Comparison of ENCODE assay signal across 8 cellular contexts in genomic region chr2:221573430-221574230, GRCh38. TPM values are rescaled to one million over a fixed set of nuclear protein-coding genes. Genes with fewer than 3 reads are reported as not detected.
A peak's percentile ranks its signal among the peaks of the same experiment; 100 is the strongest.
DNase-seq lines count a peak whose midpoint lies in the region; ATAC-seq and TF ChIP-seq lines count a peak whose summit lies in the region.

No MANE protein-coding gene starts in this region.

- whole genome bisulfite sequencing in gastroesophageal sphincter (ENCODE audit: low coverage in 1 of 2), 2 donors: 0 to 4% methylated on average over 9 to 12 of the region's 63 CpGs

- ATAC-seq in gastroesophageal sphincter: peak; percentile 76

- TF ChIP-seq POLR2A in gastroesophageal sphincter (IDR thresholded peaks at IDR 0.05): no peak

- H3K27me3 ChIP-seq in gastroesophageal sphincter: peaks cover 26% of the 10 kb centered on the region
- H3K27me3 ChIP-seq in neutrophil: peaks cover 100% of the 10 kb centered on the region

- H3K9me3 ChIP-seq in gastroesophageal sphincter (no peaks in the 10 kb centered on the region), neutrophil (no peaks in the 10 kb centered on the region)

- H3K36me3 ChIP-seq in gastroesophageal sphincter (no peaks in the 10 kb centered on the region), neutrophil (no peaks in the 10 kb centered on the region)

- peaks cover 0 to 53% (median 9%) of the 10 kb centered on the region in 3 donors for H3K4me1 ChIP-seq in gastroesophageal sphincter
- peaks cover 33 to 37% of the 10 kb centered on the region in 2 experiments for H3K4me1 ChIP-seq in neutrophil (ENCODE audit: control insufficient read depth in 1 of 2, insufficient read depth in 1 of 2, low read depth in 1 of 2, low read length in 1 of 2)

- TF ChIP-seq CTCF in gastroesophageal sphincter (IDR thresholded peaks at IDR 0.05) (peak; percentile 98 to 99 (median 99)), neutrophil (IDR thresholded peaks at IDR 0.05) (peak; percentile 93)

- DNase-seq in EL: peak; percentile 85
- DNase-seq in GOT3 (lab: John Stamatoyannopoulos, UW): peak; percentile 42
- peak; percentile 76 for DNase-seq in LHCN-M2 (ENCODE audit: low read depth)
- DNase-seq in SHP77 treated with DMSO at 0.1 percent for 48 hours (lab: John Stamatoyannopoulos, UW): peak; percentile 73
- DNase-seq in activated naive CD4-positive, alpha-beta T cell treated with Interleukin-2 at 50 U/mL for 16 hours: peak; percentile 84
- peak; percentile 11 to 92 (median 78) for DNase-seq in substantia nigra (lab: John Stamatoyannopoulos, UW)

- no peak for TF ChIP-seq EP300 in gastroesophageal sphincter (IDR thresholded peaks at IDR 0.05)

- peak overlapping the region; percentile 39 to 88 (median 86) for H3K27ac ChIP-seq in gastroesophageal sphincter
- H3K27ac ChIP-seq in neutrophil: peak overlapping the region; percentile 61
- H3K27ac ChIP-seq in substantia nigra (ENCODE audit: low read depth, low read length, poor library complexity, severe bottlenecking): peak overlapping the region; percentile 36

- H3K4me3 ChIP-seq in gastroesophageal sphincter: peak overlapping the region; percentile 62 to 72
- H3K4me3 ChIP-seq in neutrophil (ENCODE audit: low read depth in 1 of 2, low read length in 1 of 2): peak overlapping the region; percentile 57 to 70

RNA-seq across cellular contexts. Expression of gene EPHA4, which starts 1.5 kb away (rescaled TPM):
- total RNA-seq in LHCN-M2 (2014; rRNA removed) (6.6 and 17.4 TPM in 2 replicates), gastroesophageal sphincter (10 to 100 TPM; 21.3 to 41.2 (median 31.6) TPM)
- 3.6 TPM for polyA plus RNA-seq in LHCN-M2 (2012)

Comparison
In these comparisons a context has a peak if more than half of its experiments do, and no peak if none do; other contexts are left out.
1. Peak in every context shown above with its lines: DNase-seq, ATAC-seq, H3K4me3 ChIP-seq and H3K27ac ChIP-seq.
2. H3K27ac ChIP-seq: peak in every context shown above with its lines; median percentile 86 in gastroesophageal sphincter; 61 in neutrophil; 36 in substantia nigra.